Comparison of ENCODE assay signal across 27 cellular contexts in genomic region chr2:168926621-168927386, GRCh38. TPM values are rescaled to one million over a fixed set of nuclear protein-coding genes. Genes with fewer than 3 reads are reported as not detected.
"Had no signal": no experiment of that assay in that cellular context is flagged by ENCODE, and none has a peak within 500 bp of the region (broad histone marks: within the 10 kb centered on the region; RNA-seq: fewer than 3 reads in every experiment).

No MANE protein-coding gene starts in this region.

- H3K27ac ChIP-seq: dorsolateral prefrontal cortex, epithelial cell of prostate, esophagus muscularis mucosa, lower lobe of right lung, prostate gland, right atrium auricular region, stomach, thyroid gland had no signal

- DNase-seq: dorsolateral prefrontal cortex; effector CD4-positive, alpha-beta T cell; hypothalamus; kidney glomerular epithelial cell; left ventricle myocardium superior; lower lobe of right lung; naive thymus-derived CD8-positive, alpha-beta T cell; nephron progenitor cell; nucleus accumbens; stimulated activated CD4-positive, alpha-beta T cell treated with anti-CD3 and anti-CD28 coated beads, Interleukin-2, amount 100 ng/mL, for 24 hours; stimulated activated CD4-positive, alpha-beta T cell treated with anti-CD3 and anti-CD28 coated beads, Interleukin-4, amount 100 ng/mL, for 24 hours; stimulated activated naive CD4-positive, alpha-beta T cell treated with Interleukin-2 at 50 U/mL for 16 hours; stomach; thyroid gland had no signal

- H3K36me3 ChIP-seq: esophagus muscularis mucosa, lower lobe of right lung, prostate gland, right atrium auricular region, stomach, thyroid gland had no signal

- H3K9me3 ChIP-seq: esophagus muscularis mucosa, lower lobe of right lung, prostate gland, right atrium auricular region, stomach, thyroid gland had no signal

- H3K27me3 ChIP-seq: right atrium auricular region, stomach, thyroid gland had no signal

- FAIRE-seq: frontal cortex had no signal

- H3K4me3 ChIP-seq: dorsolateral prefrontal cortex, esophagus muscularis mucosa, lower lobe of right lung, prostate gland, right atrium auricular region, stomach, thyroid gland had no signal

- ATAC-seq: left ventricle myocardium superior; lower lobe of right lung; naive thymus-derived CD8-positive, alpha-beta T cell; sciatic nerve; stimulated activated effector memory CD8-positive, alpha-beta T cell treated with anti-CD3 and anti-CD28 coated beads, Interleukin-12 subunit alpha, Interleukin-12 subunit beta, amount 100 ng/mL, for 72 hours had no signal

- H3K4me1 ChIP-seq: esophagus muscularis mucosa, lower lobe of right lung, prostate gland, right atrium auricular region, stomach, thyroid gland had no signal

RNA-seq across cellular contexts. Expression of gene G6PC2, which starts 25.7 kb away (rescaled TPM):
- total RNA-seq: esophagus muscularis mucosa; fibroblast of lung; frontal cortex; left ventricle myocardium superior; lower lobe of right lung; myocyte; naive thymus-derived CD8-positive, alpha-beta T cell; osteocyte; prostate gland; right atrium auricular region; sciatic nerve; subcutaneous adipose tissue; temporal lobe; urinary bladder had no signal
- polyA plus RNA-seq: fibroblast of lung; naive thymus-derived CD8-positive, alpha-beta T cell; stomach; urinary bladder had no signal

RNA-seq across cellular contexts. Expression of gene SPC25, which starts 36.6 kb away (rescaled TPM):
- total RNA-seq: subcutaneous adipose tissue had no signal
- polyA plus RNA-seq: naive thymus-derived CD8-positive, alpha-beta T cell had no signal
